In the genomic region with DNA sequence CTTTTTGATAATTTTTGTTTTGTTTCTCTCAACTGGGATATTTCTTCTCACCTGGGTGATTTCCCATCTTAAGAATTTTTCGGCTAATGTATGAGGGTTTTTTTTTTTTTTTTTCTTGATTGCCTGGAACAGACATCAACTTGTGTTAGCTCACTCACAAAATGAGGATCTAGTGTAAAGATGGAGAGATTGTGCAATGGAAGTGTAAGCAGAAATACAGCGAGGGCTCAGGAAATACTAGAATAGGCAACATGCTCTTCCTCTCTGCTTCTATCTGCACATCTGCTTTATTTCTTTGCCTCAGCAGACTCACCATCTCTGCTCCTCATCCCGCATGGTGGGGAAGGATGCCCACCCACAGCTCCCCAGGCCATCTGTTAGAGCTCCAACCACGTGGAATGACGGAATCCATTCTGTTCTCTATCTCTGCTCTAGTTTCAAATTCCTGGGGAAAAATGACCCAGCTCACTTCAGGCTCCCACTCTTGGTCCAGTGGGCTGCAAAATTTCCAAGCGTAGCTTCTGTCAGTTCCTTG, we compare ENCODE assay signal across 15 cellular contexts.
DNase-seq lines count a peak whose midpoint lies in the region; ATAC-seq and TF ChIP-seq lines count a peak whose summit lies in the region.
"Had no signal": no experiment of that assay in that cellular context is flagged by ENCODE, and none has a peak within 500 bp of the region (broad histone marks: within the 10 kb centered on the region; RNA-seq: fewer than 3 reads in every experiment).

No MANE protein-coding gene starts in this region.

- H3K9me3 ChIP-seq in heart right ventricle: no peaks in the 10 kb centered on the region

- H3K27me3 ChIP-seq in heart right ventricle (no peaks in the 10 kb centered on the region), rectal smooth muscle tissue (ENCODE audit: control insufficient read depth, insufficient read depth, low read length) (no peaks in the 10 kb centered on the region)

- no peak overlapping the region for H3K9ac ChIP-seq in rectal smooth muscle tissue (ENCODE audit: low read length)

- WGBS in heart right ventricle, 2 donors: 54 to 58% methylated on average over 6 of the region's 6 CpGs

- DNase-seq in AG10803 (ENCODE audit: low read depth): peak; percentile 1
- DNase-seq in SK-N-DZ (ENCODE audit: low spot score): peak; percentile 54
- DNase-seq in heart right ventricle: no peak
- DNase-seq in stimulated activated CD4-positive, alpha-beta T cell treated with anti-CD3 and anti-CD28 coated beads, Interleukin-1b, Interleukin-23, amount 100 ng/mL, for 48 hours: no peak
- DNase-seq in DMS79 (lab: John Stamatoyannopoulos, UW): no peak
- no peak for DNase-seq in SW480 (ENCODE audit: low spot score)
- DNase-seq: amniotic stem cell; CD8-positive, alpha-beta memory T cell; mesendoderm; NCI-H69; stimulated activated naive B cell treated with anti-CD40 and anti-IgM and Interleukin-4, amounts not matched to agents 10 μg/mL and 1 μg/mL and 100 μg/mL, for 72 hours; T-cell had no signal

- intact Hi-C loops in heart right ventricle (cut with DNase I): loop anchor here in 2 of 10 donors (10.0 kb wide), 1 partner anchor 89 kb away; no protein-coding TSS in a partner anchor

- peaks cover 0 to 37% (median 29%) of the 10 kb centered on the region in 9 donors for H3K4me1 ChIP-seq in heart right ventricle
- H3K4me1 ChIP-seq in rectal smooth muscle tissue (ENCODE audit: control insufficient read depth, insufficient read depth, low read length): peaks cover 15% of the 10 kb centered on the region

- no peak for TF ChIP-seq CTCF in AG10803 (conservative IDR thresholded peaks at IDR 0.05; ENCODE audit: low read length)
- TF ChIP-seq CTCF in heart right ventricle (IDR thresholded peaks at IDR 0.05): no peak

- H3K4me3 ChIP-seq in AG10803 (ENCODE audit: low read length): no peak overlapping the region
- no peak overlapping the region for H3K4me3 ChIP-seq in heart right ventricle
- no peak overlapping the region for H3K4me3 ChIP-seq in rectal smooth muscle tissue (ENCODE audit: low read length)

- H3K27ac ChIP-seq in heart right ventricle: peak overlapping the region in 7 of 10 donors; percentile 24 to 72 (median 60)
- H3K27ac ChIP-seq in rectal smooth muscle tissue (ENCODE audit: low read depth, low read length): peak overlapping the region; percentile 43

- ATAC-seq in heart right ventricle: peak in 5 of 8 donors; percentile 16 to 56 (median 23)
- no peak for ATAC-seq in GM18870 (IDR thresholded peaks at IDR 0.05; ENCODE audit: unreplicated experiment)
- ATAC-seq: activated T-helper 17 cell treated with anti-CD3 and anti-CD28 coated beads, Interleukin-2, amount 50 U/mL, for 72 hours; stimulated activated naive B cell treated with anti-CD40 and anti-IgM and Interleukin-4, amounts not matched to agents 10 μg/mL and 1 μg/mL and 100 μg/mL, for 72 hours; T-cell had no signal

- peaks cover 0 to 7% (median 0%) of the 10 kb centered on the region in 9 donors for H3K36me3 ChIP-seq in heart right ventricle
- H3K36me3 ChIP-seq in rectal smooth muscle tissue (ENCODE audit: control insufficient read depth, insufficient read depth, low read length): no peaks in the 10 kb centered on the region

Comparison
In these comparisons a context has a peak if more than half of its experiments do, and no peak if none do; other contexts are left out.
1. DNase-seq: peak in AG10803 (single experiment) and SK-N-DZ (single experiment); none in heart right ventricle (0 of 2), stimulated activated CD4-positive, alpha-beta T cell treated with anti-CD3 and anti-CD28 coated beads, Interleukin-1b, Interleukin-23, amount 100 ng/mL, for 48 hours (single experiment), DMS79 (single experiment) and SW480 (single experiment).